In the genomic region with DNA sequence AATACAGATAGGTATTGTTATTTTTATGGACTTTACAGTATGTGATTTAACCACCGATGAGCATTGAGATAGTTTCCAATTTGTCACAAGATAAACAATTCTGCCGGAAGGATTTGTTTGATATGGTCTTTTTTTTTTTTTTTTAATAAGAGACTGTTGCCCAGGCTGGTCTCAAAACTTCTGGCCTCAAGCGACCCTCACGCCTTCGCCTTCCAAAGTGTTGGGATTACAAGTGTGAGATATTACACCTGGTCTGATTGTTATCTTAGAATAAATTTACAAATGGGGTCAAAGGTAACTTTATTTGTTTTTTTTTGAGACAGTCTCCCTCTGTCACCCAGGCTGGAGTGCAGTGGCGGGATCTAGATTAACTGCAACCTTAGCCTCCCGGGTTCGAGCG, we compare ENCODE assay signal across 8 cellular contexts. TPM values are rescaled to one million over a fixed set of nuclear protein-coding genes. Genes with fewer than 3 reads are reported as not detected.
DNase-seq lines count a peak whose midpoint lies in the region; ATAC-seq and TF ChIP-seq lines count a peak whose summit lies in the region.

No MANE protein-coding gene starts in this region.

- intact Hi-C loops in lower lobe of right lung (cut with DNase I), result no loop called here
- intact Hi-C loops in tibial artery (cut with DNase I; ENCODE audit: low total_unique reads), result loop anchor here (10.0 kb wide), 1 partner anchor 79 kb away; no protein-coding TSS in a partner anchor

- H3K27ac ChIP-seq in lower lobe of right lung (peak overlapping the region; percentile 82), tibial artery (peak overlapping the region; percentile 90 to 96)

- H3K27me3 Mint-ChIP-seq in activated T-cell treated with anti-CD3 and anti-CD28 coated beads, Interleukin-2, amount 50 U/mL, for 4 hours (ENCODE audit: low read depth), result no peaks in the 10 kb centered on the region

- ATAC-seq in activated T-cell treated with anti-CD3 and anti-CD28 coated beads, Interleukin-2, amount 50 U/mL, for 4 hours, result no peak
- ATAC-seq in lower lobe of right lung, result no peak
- ATAC-seq in GM19452 (IDR thresholded peaks at IDR 0.05; ENCODE audit: unreplicated experiment), result no peak
- no peak for ATAC-seq in GM21390 (IDR thresholded peaks at IDR 0.05; ENCODE audit: unreplicated experiment)

- no peaks in the 10 kb centered on the region for H3K36me3 Mint-ChIP-seq in activated T-cell treated with anti-CD3 and anti-CD28 coated beads, Interleukin-2, amount 50 U/mL, for 4 hours (ENCODE audit: insufficient read depth)

- peaks cover 32% of the 10 kb centered on the region for H3K4me1 Mint-ChIP-seq in activated T-cell treated with anti-CD3 and anti-CD28 coated beads, Interleukin-2, amount 50 U/mL, for 4 hours (ENCODE audit: low read depth)

- H3K4me1 ChIP-seq in lower lobe of right lung, result peaks cover 14% of the 10 kb centered on the region
- H3K4me1 ChIP-seq in tibial artery, result peaks cover 0 to 47% (median 23%) of the 10 kb centered on the region in 4 donors

- in situ Hi-C loops in astrocyte of the spinal cord (cut with HindIII; ENCODE audit: low sequenced_read_pairs), result no loop called here

- H3K4me3 Mint-ChIP-seq in activated T-cell treated with anti-CD3 and anti-CD28 coated beads, Interleukin-2, amount 50 U/mL, for 4 hours, result peak overlapping the region; percentile 82

- H3K9me3 Mint-ChIP-seq in activated T-cell treated with anti-CD3 and anti-CD28 coated beads, Interleukin-2, amount 50 U/mL, for 4 hours, result no peaks in the 10 kb centered on the region

- H3K36me3 ChIP-seq in lower lobe of right lung, result peaks cover 8% of the 10 kb centered on the region
- H3K36me3 ChIP-seq in tibial artery, result no peaks in the 10 kb centered on the region

- H3K4me3 ChIP-seq in astrocyte of the spinal cord (ENCODE audit: low read depth, low read length), result peak overlapping the region; percentile 73
- peak overlapping the region; percentile 94 for H3K4me3 ChIP-seq in lower lobe of right lung
- H3K4me3 ChIP-seq in tibial artery, result peak overlapping the region; percentile 89 to 90

- DNase-seq in activated T-cell treated with anti-CD3 and anti-CD28 coated beads, Interleukin-2, amount 50 U/mL, for 4 hours, result no peak
- no peak for DNase-seq in activated T-cell treated with anti-CD3 and anti-CD28 coated beads, Interleukin-2, amount 50 U/mL, for 48 hours
- DNase-seq in astrocyte of the spinal cord (ENCODE audit: low read depth, low spot score) (no peak), lower lobe of right lung (no peak), tibial artery (no peak), superior temporal gyrus (ENCODE audit: extremely low spot score) (no peak)

- H3K9me3 ChIP-seq in lower lobe of right lung, result no peaks in the 10 kb centered on the region
- H3K9me3 ChIP-seq in tibial artery, result no peaks in the 10 kb centered on the region

- TF ChIP-seq CTCF in astrocyte of the spinal cord (IDR thresholded peaks at IDR 0.05; ENCODE audit: low read depth, low read length), result no peak
- TF ChIP-seq CTCF in lower lobe of right lung (IDR thresholded peaks at IDR 0.05), result no peak
- no peak for TF ChIP-seq CTCF in tibial artery (IDR thresholded peaks at IDR 0.05)

- H3K27me3 ChIP-seq in lower lobe of right lung (ENCODE audit: low read depth) (no peaks in the 10 kb centered on the region), tibial artery (no peaks in the 10 kb centered on the region)

RNA-seq across cellular contexts. Expression of gene GARRE1, which starts 1.2 kb away (rescaled TPM):
- total RNA-seq in activated T-cell treated with anti-CD3 and anti-CD28 coated beads, Interleukin-2, amount 50 U/mL, for 4 hours, result 1 to 10 TPM; 8.1 to 8.9 (median 8.4) TPM
- 31.2 TPM for total RNA-seq in lower lobe of right lung
